In the genomic region with DNA sequence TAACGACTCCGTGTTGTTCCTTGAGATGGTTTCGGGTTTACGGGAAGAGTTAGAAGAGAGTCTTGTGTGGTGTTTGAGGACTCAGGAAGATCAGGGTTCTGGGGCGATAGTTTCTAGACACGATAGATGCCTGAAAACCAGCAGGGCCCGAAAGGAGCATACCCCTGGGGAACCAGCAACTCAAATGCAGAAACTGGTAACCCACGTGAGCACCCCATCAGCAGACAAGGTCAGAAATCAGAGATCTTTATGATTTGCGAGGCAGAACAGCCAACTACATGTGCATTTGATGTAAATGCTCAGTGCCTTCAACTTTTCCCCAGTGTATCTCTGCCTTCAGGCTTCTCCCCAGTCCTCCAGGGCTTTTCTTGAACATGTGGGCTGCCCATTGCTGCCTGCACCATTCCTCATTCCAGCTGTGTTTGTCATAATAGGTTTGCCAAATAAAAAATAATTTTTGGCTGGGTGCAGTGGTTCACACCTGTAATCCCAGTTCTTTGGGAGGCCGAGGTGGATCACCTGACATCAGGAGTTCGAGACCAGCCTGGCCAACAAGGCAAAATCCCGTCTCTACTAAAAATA, we compare ENCODE assay signal across 16 cellular contexts.
A peak's percentile ranks its signal among the peaks of the same experiment; 100 is the strongest.
DNase-seq lines count a peak whose midpoint lies in the region; ATAC-seq, FAIRE-seq and TF ChIP-seq lines count a peak whose summit lies in the region.
"Had no signal": no experiment of that assay in that cellular context is flagged by ENCODE, and none has a peak within 500 bp of the region (broad histone marks: within the 10 kb centered on the region; RNA-seq: fewer than 3 reads in every experiment).

No MANE protein-coding gene starts in this region.

- peaks cover 4% of the 10 kb centered on the region for H3K27me3 Mint-ChIP-seq in astrocyte (ENCODE audit: low read depth, unreplicated experiment)
- H3K27me3 Mint-ChIP-seq: CD4-positive, alpha-beta memory T cell had no signal

- in situ Hi-C loops in IMR-90 (cut with MboI; ENCODE audit: low sequenced_read_pairs): no loop called here

- no peak for TF ChIP-seq POLR2A in IMR-90 (IDR thresholded peaks at IDR 0.05; ENCODE audit: low read depth, low read length)

- TF ChIP-seq CTCF in IMR-90 (conservative IDR thresholded peaks at IDR 0.05; ENCODE audit: low read depth, low read length) (no peak), astrocyte (IDR thresholded peaks at IDR 0.05; ENCODE audit: insufficient read depth, low read depth, low read length) (no peak), GM10266 (IDR thresholded peaks at IDR 0.05; ENCODE audit: control insufficient read depth, insufficient read depth, low read depth, missing control alignments) (no peak)

- peaks cover 4% of the 10 kb centered on the region for H3K9me3 Mint-ChIP-seq in astrocyte (ENCODE audit: unreplicated experiment)

- intact Hi-C loops in IMR-90 (cut with micrococcal nuclease): no loop called here

- H3K56ac ChIP-seq in IMR-90 (ENCODE audit: extremely low read depth, insufficient read depth, low read length): no peak overlapping the region

- no peak overlapping the region for H3K27ac ChIP-seq in IMR-90 (ENCODE audit: insufficient read depth, low read length)
- H3K27ac ChIP-seq in astrocyte (ENCODE audit: low read depth, low read length): no peak overlapping the region
- H3K27ac ChIP-seq in trophoblast cell (ENCODE audit: low read depth, low read length): no peak overlapping the region

- no peak overlapping the region for H4K5ac ChIP-seq in IMR-90 (ENCODE audit: low read depth, low read length)

- no peak overlapping the region for H2BK20ac ChIP-seq in IMR-90 (ENCODE audit: low read depth, low read length)

- no peak overlapping the region for H4K12ac ChIP-seq in trophoblast cell (ENCODE audit: low read depth, low read length)

- peaks cover 4% of the 10 kb centered on the region for H3K4me1 ChIP-seq in IMR-90 (ENCODE audit: control insufficient read depth, insufficient read depth, low read length)
- H3K4me1 ChIP-seq in astrocyte (ENCODE audit: insufficient read depth, low read length): no peaks in the 10 kb centered on the region
- peaks cover 4 to 13% of the 10 kb centered on the region in 2 experiments for H3K4me1 ChIP-seq in trophoblast cell (ENCODE audit: control insufficient read depth in 1 of 2, insufficient read depth in 2 of 2, low read length in 2 of 2)

- no peak for ATAC-seq in IMR-90 (ENCODE audit: low read depth)

- no peak for FAIRE-seq in astrocyte (lab: Jason Lieb, UNC)
- no peak for FAIRE-seq in HTR-8/SVneo (lab: Jason Lieb, UNC)

- no peak overlapping the region for H3K4me3 Mint-ChIP-seq in astrocyte (ENCODE audit: unreplicated experiment)
- H3K4me3 Mint-ChIP-seq: CD4-positive, alpha-beta memory T cell had no signal

- no peak overlapping the region for H2BK12ac ChIP-seq in trophoblast cell (ENCODE audit: low read length)

- peak overlapping the region; percentile 1 for H3K27ac Mint-ChIP-seq in astrocyte (ENCODE audit: unreplicated experiment)
- H3K27ac Mint-ChIP-seq: CD4-positive, alpha-beta memory T cell had no signal

- H3K4me3 ChIP-seq in IMR-90 (ENCODE audit: insufficient read depth, low read depth, low read length): no peak overlapping the region
- H3K4me3 ChIP-seq in astrocyte (ENCODE audit: insufficient read depth, low read depth, low read length): no peak overlapping the region
- no peak overlapping the region for H3K4me3 ChIP-seq in trophoblast cell (ENCODE audit: low read depth, low read length)

- H3K36me3 Mint-ChIP-seq in astrocyte (ENCODE audit: low read depth, unreplicated experiment): peaks cover 3% of the 10 kb centered on the region
- H3K36me3 Mint-ChIP-seq: CD4-positive, alpha-beta memory T cell had no signal

- no peak overlapping the region for H3K9ac ChIP-seq in IMR-90 (ENCODE audit: low read depth, low read length)
- no peak overlapping the region for H3K9ac ChIP-seq in astrocyte (ENCODE audit: low read length)
- H3K9ac ChIP-seq in trophoblast cell (ENCODE audit: low read length): no peak overlapping the region

- H3K9me1 ChIP-seq in IMR-90 (ENCODE audit: insufficient read depth, low read length): peaks cover 3% of the 10 kb centered on the region; the same call in 1 of the 2 replicates

- H2AK5ac ChIP-seq in IMR-90 (ENCODE audit: low read depth, low read length) (peak overlapping the region; percentile 10; the same call in 1 of the 2 replicates), trophoblast cell (ENCODE audit: low read length) (no peak overlapping the region)

- CTCF ChIA-PET in IMR-90 (lab: Yijun Ruan, JAX): no interaction called here

- H2BK5ac ChIP-seq in IMR-90 (ENCODE audit: low read depth, low read length, poor library complexity, severe bottlenecking): no peak overlapping the region
- no peak overlapping the region for H2BK5ac ChIP-seq in trophoblast cell (ENCODE audit: low read depth, low read length, poor library complexity)

- H4K20me1 ChIP-seq in IMR-90 (ENCODE audit: insufficient read depth, low read length): no peaks in the 10 kb centered on the region
- H4K20me1 ChIP-seq in astrocyte (ENCODE audit: insufficient read depth, low read length): no peaks in the 10 kb centered on the region

- H2AFZ ChIP-seq in IMR-90 (replicated peaks; ENCODE audit: low read length, poor library complexity) (no peak overlapping the region), astrocyte (ENCODE audit: low read depth, low read length) (no peak overlapping the region), trophoblast cell (ENCODE audit: insufficient read depth, low read length, poor library complexity) (no peak overlapping the region)

- no peak overlapping the region for H2AK9ac ChIP-seq in IMR-90 (replicated peaks; ENCODE audit: low read depth, low read length, poor library complexity)

- dilution Hi-C loops in IMR-90 (cut with HindIII; ENCODE audit: low sequenced_read_pairs, unreplicated experiment): no loop called here

- H3K9me3 ChIP-seq in IMR-90 (ENCODE audit: control insufficient read depth, insufficient read depth, low read length) (no peaks in the 10 kb centered on the region), astrocyte (ENCODE audit: insufficient read depth, low read depth, low read length) (no peaks in the 10 kb centered on the region), trophoblast cell (ENCODE audit: insufficient read depth, low read depth, low read length) (no peaks in the 10 kb centered on the region)

- H3K18ac ChIP-seq in IMR-90 (ENCODE audit: low read depth, low read length): no peak overlapping the region
- no peak overlapping the region for H3K18ac ChIP-seq in trophoblast cell (ENCODE audit: low read length)

- BruUV-seq in IMR-90 (replicated peaks; lab: Mats Ljungman, UMichigan): no TSS peak

- no peak overlapping the region for H3K4me2 ChIP-seq in IMR-90 (ENCODE audit: low read depth, low read length)
- no peak overlapping the region for H3K4me2 ChIP-seq in astrocyte (ENCODE audit: low read length)
- no peak overlapping the region for H3K4me2 ChIP-seq in trophoblast cell (ENCODE audit: low read length)

- WGBS in IMR-90 (ENCODE audit: extremely low coverage in 2 of 2, insufficient read length in 1 of 2), 2 experiments: 88% methylated on average over 7 of the region's 12 CpGs; no CpG with 5 or more reads in 1 of the 2 experiments
- WGBS in trophoblast cell (ENCODE audit: extremely low coverage, insufficient coverage, insufficient read length): 100% methylated on average over 2 of the region's 12 CpGs

- H3K36me3 ChIP-seq in IMR-90 (ENCODE audit: control insufficient read depth, insufficient read depth, low read length) (no peaks in the 10 kb centered on the region), astrocyte (ENCODE audit: insufficient read depth, low read length) (no peaks in the 10 kb centered on the region), trophoblast cell (ENCODE audit: control insufficient read depth in 1 of 2, insufficient read depth in 2 of 2, low read length in 2 of 2) (no peaks in the 10 kb centered on the region)

- no peaks in the 10 kb centered on the region; the same call in 1 of the 2 replicates for H3K27me3 ChIP-seq in IMR-90 (ENCODE audit: control insufficient read depth, insufficient read depth, low read length)
- H3K27me3 ChIP-seq in astrocyte (ENCODE audit: insufficient read depth, low read length): no peaks in the 10 kb centered on the region
- H3K27me3 ChIP-seq in trophoblast cell (ENCODE audit: insufficient read depth, low read length): no peaks in the 10 kb centered on the region

- H3K4ac ChIP-seq in IMR-90 (ENCODE audit: low read depth, low read length) (no peak overlapping the region), trophoblast cell (ENCODE audit: low read depth, low read length) (no peak overlapping the region)

- POLR2A ChIA-PET in IMR-90 (lab: Charles Lee; ENCODE audit: unreplicated experiment): no interaction called here

- H3K79me1 ChIP-seq in IMR-90 (ENCODE audit: low read depth in 1 of 2, low read length in 2 of 2): no peaks in the 10 kb centered on the region
- peaks cover 5% of the 10 kb centered on the region for H3K79me1 ChIP-seq in trophoblast cell (ENCODE audit: low read length)

- H3K79me2 ChIP-seq in astrocyte (ENCODE audit: insufficient read depth, low read length) (no peaks in the 10 kb centered on the region), trophoblast cell (ENCODE audit: control insufficient read depth, insufficient read depth, low read length, poor library complexity) (no peaks in the 10 kb centered on the region)

- no peak for TF ChIP-seq RAD21 in IMR-90 (IDR thresholded peaks at IDR 0.05; ENCODE audit: low read length)

- no peak overlapping the region for H2BK120ac ChIP-seq in IMR-90 (ENCODE audit: low read depth, low read length)
- peak overlapping the region; percentile 15 for H2BK120ac ChIP-seq in trophoblast cell (ENCODE audit: insufficient read depth, low read length, poor library complexity)

- H4K91ac ChIP-seq in IMR-90 (ENCODE audit: insufficient read depth, low read depth, low read length): no peak overlapping the region
- H4K91ac ChIP-seq in trophoblast cell (ENCODE audit: low read depth, low read length): no peak overlapping the region

- no peak overlapping the region for H4K8ac ChIP-seq in IMR-90 (ENCODE audit: low read depth in 2 of 2, low read length in 2 of 2)
- H4K8ac ChIP-seq in trophoblast cell (ENCODE audit: low read depth, low read length): no peak overlapping the region

- H2BK15ac ChIP-seq in IMR-90 (ENCODE audit: low read depth, low read length): no peak overlapping the region

- H3K23ac ChIP-seq in IMR-90 (ENCODE audit: low read depth, low read length) (no peak overlapping the region), trophoblast cell (ENCODE audit: low read length) (no peak overlapping the region)

- DNase-seq in IMR-90 (no peak), astrocyte (ENCODE audit: low read depth) (no peak), trophoblast cell (peak; percentile 65 to 80), activated gamma-delta T cell (lab: John Stamatoyannopoulos, UW) (no peak), HTR-8/SVneo (ENCODE audit: insufficient read length, low spot score) (no peak), GM10266 (ENCODE audit: extremely low spot score) (no peak)
- DNase-seq: C1 segment of cervical spinal cord; Calu3; CD4-positive, alpha-beta memory T cell; COR-L47; DMS53; DMS79 treated with DMSO at 0.1 percent for 48 hours; GF-D8; GOT3; H7; HCEC 1CT had no signal

- H3K14ac ChIP-seq in IMR-90 (replicated peaks; ENCODE audit: low read depth, low read length): no peak overlapping the region
- no peak overlapping the region for H3K14ac ChIP-seq in trophoblast cell (ENCODE audit: low read length)

- H3K4me1 Mint-ChIP-seq in astrocyte (ENCODE audit: low read depth, unreplicated experiment): peaks cover 8% of the 10 kb centered on the region
- H3K4me1 Mint-ChIP-seq: CD4-positive, alpha-beta memory T cell had no signal

Comparison
In these comparisons a context has a peak if more than half of its experiments do, and no peak if none do; other contexts are left out.
1. DNase-seq: peak in trophoblast cell (2 of 2); none in IMR-90 (single experiment), astrocyte (single experiment), activated gamma-delta T cell (single experiment), HTR-8/SVneo (single experiment) and GM10266 (single experiment).